ENCODE assay signal across 20 cellular contexts in genomic region chr9:91382298-91382697, GRCh38.
"Had no signal": no experiment of that assay in that cellular context is flagged by ENCODE, and none has a peak within 500 bp of the region (broad histone marks: within the 10 kb centered on the region; RNA-seq: fewer than 3 reads in every experiment).

No MANE protein-coding gene starts in this region.

- H3K4me3 ChIP-seq: SJSA1, SK-N-MC had no signal

- H3K36me3 ChIP-seq: SJSA1 had no signal

- H3K27ac ChIP-seq: KMS-11, SJSA1, SK-N-MC had no signal

- H3K4me2 ChIP-seq: KMS-11 had no signal

- H3K27me3 ChIP-seq: SJSA1 had no signal

- H3K9me3 ChIP-seq: SJSA1 had no signal

- DNase-seq: Kasumi-1, NCI-H1092, NCI-H1105 treated with DMSO at 0.1 percent for 48 hours, NCI-H1417 treated with DMSO at 0.1 percent for 48 hours, NCI-H146, NCI-H1694 treated with DMSO at 0.1 percent for 48 hours, NCI-H1930, NCI-H2081, NCI-H2107, NCI-H2227 treated with DMSO at 0.1 percent for 48 hours, NCI-H524, NCI-H69, NCI-H774, Right ventricle myocardium superior, RPMI8226, SIG-M5 had no signal

- H3K4me1 ChIP-seq: SJSA1 had no signal

- FAIRE-seq: RCC 7860 had no signal

- H3K9ac ChIP-seq: KMS-11 had no signal
